Comparison of ENCODE assay signal across 4 cellular contexts in genomic region chr4:669806-670559, GRCh38. TPM values are rescaled to one million over a fixed set of nuclear protein-coding genes. Genes with fewer than 3 reads are reported as not detected.
"Had no signal": no experiment of that assay in that cellular context is flagged by ENCODE, and none has a peak within 500 bp of the region (broad histone marks: within the 10 kb centered on the region; RNA-seq: fewer than 3 reads in every experiment).

No MANE protein-coding gene starts in this region.

RNA-seq across cellular contexts. Expression of gene SLC49A3, which starts 19.0 kb away (rescaled TPM):
- total RNA-seq: M059J, RPMI7951, SK-MEL-5 had no signal

RNA-seq across cellular contexts. Expression of gene PDE6B, which starts 44.6 kb away (rescaled TPM):
- total RNA-seq: HT-29, M059J, RPMI7951, SK-MEL-5 had no signal
